16 cellular contexts compared by ENCODE assay signal in genomic region chr5:81855576-81855975, GRCh38.
A peak's percentile ranks its signal among the peaks of the same experiment; 100 is the strongest.
DNase-seq lines count a peak whose midpoint lies in the region; TF ChIP-seq lines count a peak whose summit lies in the region.
"Had no signal": no experiment of that assay in that cellular context is flagged by ENCODE, and none has a peak within 500 bp of the region (broad histone marks: within the 10 kb centered on the region; RNA-seq: fewer than 3 reads in every experiment).

No MANE protein-coding gene starts in this region.

- peak; percentile 47 for DNase-seq in G401 (ENCODE audit: low spot score)
- DNase-seq in NCI-H446 (lab: John Stamatoyannopoulos, UW), result peak; percentile 49 to 53
- peak; percentile 38 for DNase-seq in cerebellar cortex (ENCODE audit: low spot score)
- no peak for DNase-seq in osteocyte (ENCODE audit: extremely low spot score, unreplicated experiment)
- DNase-seq in DMS53 (lab: John Stamatoyannopoulos, UW), result no peak
- DNase-seq in T1000 (lab: John Stamatoyannopoulos, UW), result no peak
- no peak for DNase-seq in GM13977 (ENCODE audit: low spot score)
- no peak for DNase-seq in NCI-H1930 (lab: John Stamatoyannopoulos, UW)
- DNase-seq: activated CD4-positive, CD25-positive, alpha-beta regulatory T cell treated with anti-CD3 and anti-CD28 coated beads, Interleukin-2, amount 50 U/mL, for 72 hours; activated gamma-delta T cell; aorta; Right ventricle myocardium superior; stimulated activated CD4-positive, alpha-beta T cell treated with anti-CD3 and anti-CD28 coated beads, Interleukin-1b, Interleukin-23, amount 100 ng/mL, for 48 hours; testis had no signal

- H3K27ac Mint-ChIP-seq in osteocyte (ENCODE audit: unreplicated experiment), result peak overlapping the region; percentile 8
- H3K27ac Mint-ChIP-seq: natural killer cell treated with Interleukin-12 subunit alpha and Interleukin-12 subunit beta and Interleukin-15 and Interleukin-18, amount 100 ng/mL, for 72 hours; T-helper 2 cell treated with Interferon-gamma antibody and Interleukin-4, amounts not matched to agents 5 μg/mL and 100 μg/mL, for 36 hours had no signal

- in situ Hi-C loops in G401 (cut with HindIII; ENCODE audit: low sequenced_read_pairs) (no loop called here), GM13977 (cut with MboI; ENCODE audit: low pct_unique_long_range_greater_than_20kb, low sequenced_read_pairs, unreplicated experiment) (no loop called here)

- H3K36me3 Mint-ChIP-seq in osteocyte (ENCODE audit: unreplicated experiment), result no peaks in the 10 kb centered on the region
- H3K36me3 Mint-ChIP-seq: natural killer cell treated with Interleukin-12 subunit alpha and Interleukin-12 subunit beta and Interleukin-15 and Interleukin-18, amount 100 ng/mL, for 72 hours had no signal

- TF ChIP-seq CTCF in osteocyte (IDR thresholded peaks at IDR 0.05), result no peak
- no peak for TF ChIP-seq CTCF in GM13977 (IDR thresholded peaks at IDR 0.05; ENCODE audit: extremely low read depth, insufficient read depth, missing control alignments)

- H3K4me3 Mint-ChIP-seq in osteocyte (ENCODE audit: unreplicated experiment), result no peak overlapping the region
- H3K4me3 Mint-ChIP-seq: natural killer cell treated with Interleukin-12 subunit alpha and Interleukin-12 subunit beta and Interleukin-15 and Interleukin-18, amount 100 ng/mL, for 72 hours; T-helper 2 cell treated with Interferon-gamma antibody and Interleukin-4, amounts not matched to agents 5 μg/mL and 100 μg/mL, for 36 hours had no signal

- H3K27me3 Mint-ChIP-seq in osteocyte (ENCODE audit: unreplicated experiment), result no peaks in the 10 kb centered on the region
- H3K27me3 Mint-ChIP-seq: natural killer cell treated with Interleukin-12 subunit alpha and Interleukin-12 subunit beta and Interleukin-15 and Interleukin-18, amount 100 ng/mL, for 72 hours had no signal

- H3K4me1 Mint-ChIP-seq in osteocyte (ENCODE audit: unreplicated experiment), result peaks cover 51% of the 10 kb centered on the region

- no peaks in the 10 kb centered on the region for H3K9me3 Mint-ChIP-seq in osteocyte (ENCODE audit: unreplicated experiment)
- H3K9me3 Mint-ChIP-seq: natural killer cell treated with Interleukin-12 subunit alpha and Interleukin-12 subunit beta and Interleukin-15 and Interleukin-18, amount 100 ng/mL, for 72 hours; T-helper 2 cell treated with Interferon-gamma antibody and Interleukin-4, amounts not matched to agents 5 μg/mL and 100 μg/mL, for 36 hours had no signal

Comparison
In these comparisons a context has a peak if more than half of its experiments do, and no peak if none do; other contexts are left out.
1. DNase-seq: peak in G401 (single experiment), NCI-H446 (2 of 2) and cerebellar cortex (single experiment); none in osteocyte (single experiment), DMS53 (single experiment), T1000 (single experiment), GM13977 (single experiment) and NCI-H1930 (0 of 2).